Comparison of ENCODE assay signal across 8 cellular contexts in the genomic region with DNA sequence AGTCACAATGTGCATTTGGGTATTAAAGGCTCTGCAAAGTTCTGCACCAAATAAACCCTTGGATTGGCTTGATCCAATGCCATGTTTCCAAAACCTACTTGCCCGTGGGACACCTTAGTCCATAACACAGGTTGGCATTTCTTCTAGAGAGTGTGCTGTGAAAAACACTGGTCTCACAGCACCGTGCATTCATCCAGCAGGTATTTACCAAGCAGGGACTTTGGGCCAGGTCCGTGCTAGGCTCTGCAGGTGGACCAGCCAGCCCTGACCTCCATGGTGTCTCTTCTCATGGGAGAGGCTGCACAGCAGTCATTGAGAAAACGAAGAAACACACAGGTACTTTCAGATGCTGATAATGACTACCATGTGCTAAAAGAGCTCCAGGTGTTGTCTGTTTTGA.
"Had no signal": no experiment of that assay in that cellular context is flagged by ENCODE, and none has a peak within 500 bp of the region (broad histone marks: within the 10 kb centered on the region; RNA-seq: fewer than 3 reads in every experiment).

No MANE protein-coding gene starts in this region.

- FAIRE-seq: G401.6, GM12878, GM12891, GM12892, GM18507, GM19239 had no signal

- DNase-seq: GDM1, GF-D8 had no signal

- ATAC-seq: GM12878 had no signal

- H3K4me3 ChIP-seq: GM12878 had no signal
